8 cellular contexts compared by ENCODE assay signal in the genomic region with DNA sequence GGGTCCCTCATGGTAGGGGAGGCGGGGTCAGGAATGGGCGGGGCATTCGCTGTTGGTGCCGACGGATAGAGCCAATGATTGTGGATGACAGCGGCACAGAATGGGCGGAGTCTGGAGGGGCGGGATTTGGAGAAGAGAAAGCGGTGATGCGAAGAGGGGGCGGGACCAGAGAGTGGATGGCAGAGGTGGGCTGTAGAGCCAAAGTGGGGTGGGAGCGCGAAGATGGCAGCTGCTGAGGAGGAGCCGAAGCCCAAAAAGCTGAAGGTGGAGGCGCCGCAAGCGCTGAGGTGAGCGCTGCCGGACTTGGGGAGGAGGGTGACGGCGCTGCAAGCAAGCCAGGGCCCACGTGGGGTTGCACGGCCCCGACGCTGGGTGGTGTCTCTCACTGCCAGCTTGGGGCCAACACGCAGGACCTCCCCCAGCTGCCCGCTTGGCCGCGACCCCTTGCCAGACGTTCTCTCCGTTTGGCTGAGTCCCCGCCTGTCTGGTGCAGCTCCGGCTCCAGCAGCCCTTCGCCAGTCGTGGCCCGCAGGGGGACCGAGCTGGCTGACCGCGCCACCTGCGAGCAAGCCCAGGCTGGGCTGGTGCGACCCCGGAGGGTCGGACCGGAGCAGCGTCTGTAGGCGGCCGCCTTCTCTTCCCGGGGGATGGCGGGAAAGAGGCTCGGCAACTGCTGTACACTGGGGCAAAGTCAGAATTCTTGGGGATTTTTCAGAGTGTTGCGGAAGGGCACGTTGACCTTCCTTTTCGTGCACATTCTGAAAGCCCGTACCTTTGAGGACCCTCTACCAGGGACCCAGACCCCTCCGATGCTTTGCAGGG. TPM values are rescaled to one million over a fixed set of nuclear protein-coding genes. Genes with fewer than 3 reads are reported as not detected.
DNase-seq lines count a peak whose midpoint lies in the region; ATAC-seq and TF ChIP-seq lines count a peak whose summit lies in the region.

A gene (plus strand): TSS at position 165 of the 822 bp plus-strand sequence. CDS start 58 bp downstream, at position 223.

- no peaks in the 10 kb centered on the region for H3K9me3 Mint-ChIP-seq in activated naive CD4-positive, alpha-beta T cell treated with anti-CD3 and anti-CD28 coated beads, Interleukin-2, amount 50 U/mL, for 24 hours

- peak; percentile 90 for ATAC-seq in SK-N-SH treated with all-trans-retinoic acid at 6 μM for 48 hours

- H3K36me3 Mint-ChIP-seq in activated naive CD4-positive, alpha-beta T cell treated with anti-CD3 and anti-CD28 coated beads, Interleukin-2, amount 50 U/mL, for 24 hours: peaks cover 2% of the 10 kb centered on the region

- 0 to 1% methylated on average over 34 to 49 of the region's 55 CpGs for WGBS in thyroid gland, 2 donors

- peak; percentile 99 for DNase-seq in GM03348 (ENCODE audit: low spot score)
- DNase-seq in H7: peak; percentile 96
- DNase-seq in MG63: peak; percentile 96
- DNase-seq in glomerular endothelial cell (ENCODE audit: extremely low read depth, low read depth, low spot score): peak; percentile 98
- peak; percentile 97 for DNase-seq in osteoblast (ENCODE audit: insufficient read length, low spot score, missing footprints)
- peak; percentile 100 for DNase-seq in thyroid gland

- no peaks in the 10 kb centered on the region for H3K9me3 ChIP-seq in MG63
- no peaks in the 10 kb centered on the region for H3K9me3 ChIP-seq in osteoblast (ENCODE audit: low read depth, low read length)
- H3K9me3 ChIP-seq in thyroid gland: no peaks in the 10 kb centered on the region

- peaks cover 14% of the 10 kb centered on the region for H3K4me1 ChIP-seq in osteoblast (ENCODE audit: insufficient read depth, low read length)
- peaks cover 31 to 42% of the 10 kb centered on the region in 2 donors for H3K4me1 ChIP-seq in thyroid gland

- H3K36me3 ChIP-seq in H7 (replicated peaks; ENCODE audit: control insufficient read depth, insufficient read depth, low read length) (no peaks in the 10 kb centered on the region; the same call in 1 of the 2 replicates), MG63 (peaks cover 10% of the 10 kb centered on the region), osteoblast (ENCODE audit: insufficient read depth, low read length) (no peaks in the 10 kb centered on the region), thyroid gland (no peaks in the 10 kb centered on the region)

- peak in 1 of 2 donors; percentile 86 for TF ChIP-seq POLR2A in thyroid gland (IDR thresholded peaks at IDR 0.05)

- no peaks in the 10 kb centered on the region for H3K27me3 ChIP-seq in H7 (ENCODE audit: control insufficient read depth, insufficient read depth, low read length)
- no peaks in the 10 kb centered on the region for H3K27me3 ChIP-seq in MG63
- no peaks in the 10 kb centered on the region for H3K27me3 ChIP-seq in osteoblast (ENCODE audit: insufficient read depth, low read length)
- no peaks in the 10 kb centered on the region for H3K27me3 ChIP-seq in thyroid gland

- H3K27ac ChIP-seq in osteoblast (ENCODE audit: low read depth, low read length) (peak within 1 kb of the TSS; percentile 99), thyroid gland (peak within 1 kb of the TSS; percentile 66 to 89 (median 87))

- H3K4me3 ChIP-seq in H7 (ENCODE audit: insufficient read depth, low read depth, low read length) (peak within 1 kb of the TSS; percentile 99), MG63 (peak within 1 kb of the TSS; percentile 74), osteoblast (ENCODE audit: insufficient read depth, low read length) (peak within 1 kb of the TSS; percentile 98), thyroid gland (replicated peaks in 1 of 3) (peak within 1 kb of the TSS; percentile 83 to 90 (median 88))

- peaks cover 51% of the 10 kb centered on the region for H3K79me2 ChIP-seq in osteoblast (ENCODE audit: insufficient read depth, low read length)

- H3K4me1 Mint-ChIP-seq in activated naive CD4-positive, alpha-beta T cell treated with anti-CD3 and anti-CD28 coated beads, Interleukin-2, amount 50 U/mL, for 24 hours: peaks cover 40% of the 10 kb centered on the region

- no peaks in the 10 kb centered on the region for H3K27me3 Mint-ChIP-seq in activated naive CD4-positive, alpha-beta T cell treated with anti-CD3 and anti-CD28 coated beads, Interleukin-2, amount 50 U/mL, for 24 hours

- peaks cover 14% of the 10 kb centered on the region for H4K20me1 ChIP-seq in osteoblast (ENCODE audit: insufficient read depth, low read length)

- intact Hi-C loops in thyroid gland (cut with DNase I): no loop called here

- H3K4me2 ChIP-seq in osteoblast (ENCODE audit: insufficient read depth, low read length): peak within 1 kb of the TSS; percentile 92

- peak within 1 kb of the TSS; percentile 83 for H3K27ac Mint-ChIP-seq in activated naive CD4-positive, alpha-beta T cell treated with anti-CD3 and anti-CD28 coated beads, Interleukin-2, amount 50 U/mL, for 24 hours

- H3K4me3 Mint-ChIP-seq in activated naive CD4-positive, alpha-beta T cell treated with anti-CD3 and anti-CD28 coated beads, Interleukin-2, amount 50 U/mL, for 24 hours: no peak within 1 kb of the TSS

- TF ChIP-seq CTCF in osteoblast (IDR thresholded peaks at IDR 0.05; ENCODE audit: extremely low read depth, low read depth, low read length) (no peak), thyroid gland (IDR thresholded peaks at IDR 0.05) (peak in 3 of 6 experiments; percentile 17 to 52 (median 18))

- peak within 1 kb of the TSS; percentile 96 for H2AFZ ChIP-seq in osteoblast (ENCODE audit: low read length)

TF ChIP-seq in SK-N-SH treated with all-trans-retinoic acid at 6 μM for 48 hours, 23 proteins besides CTCF, POLR2A, EP300 and RAD21 (continues in another document):
- TF ChIP-seq ZNF8 (CRISPR knock-in tag; IDR thresholded peaks at IDR 0.05) (no peak), TCF4 (CRISPR knock-in tag; IDR thresholded peaks at IDR 0.05; ENCODE audit: borderline replicate concordance) (0 out of 2 replicates have a peak, but pooled peaks have one; percentile 22), GLIS3 (CRISPR knock-in tag; IDR thresholded peaks at IDR 0.05) (0 out of 2 replicates have a peak, but pooled peaks have one; percentile 19), ARNTL (CRISPR knock-in tag; IDR thresholded peaks at IDR 0.05; ENCODE audit: borderline replicate concordance, low read depth) (no peak), ZNF70 (CRISPR knock-in tag; IDR thresholded peaks at IDR 0.05) (no peak), RARB (CRISPR knock-in tag; IDR thresholded peaks at IDR 0.05) (no peak), ZNF565 (CRISPR knock-in tag; conservative IDR thresholded peaks at IDR 0.05; ENCODE audit: low read depth) (no peak), SNAI2 (CRISPR knock-in tag; IDR thresholded peaks at IDR 0.05) (no peak), ZC3H10 (CRISPR knock-in tag; IDR thresholded peaks at IDR 0.05) (no peak), ZFP30 (CRISPR knock-in tag; IDR thresholded peaks at IDR 0.05) (0 out of 2 replicates have a peak, but pooled peaks have one; percentile 16)
- TF ChIP-seq, protein P1, sequence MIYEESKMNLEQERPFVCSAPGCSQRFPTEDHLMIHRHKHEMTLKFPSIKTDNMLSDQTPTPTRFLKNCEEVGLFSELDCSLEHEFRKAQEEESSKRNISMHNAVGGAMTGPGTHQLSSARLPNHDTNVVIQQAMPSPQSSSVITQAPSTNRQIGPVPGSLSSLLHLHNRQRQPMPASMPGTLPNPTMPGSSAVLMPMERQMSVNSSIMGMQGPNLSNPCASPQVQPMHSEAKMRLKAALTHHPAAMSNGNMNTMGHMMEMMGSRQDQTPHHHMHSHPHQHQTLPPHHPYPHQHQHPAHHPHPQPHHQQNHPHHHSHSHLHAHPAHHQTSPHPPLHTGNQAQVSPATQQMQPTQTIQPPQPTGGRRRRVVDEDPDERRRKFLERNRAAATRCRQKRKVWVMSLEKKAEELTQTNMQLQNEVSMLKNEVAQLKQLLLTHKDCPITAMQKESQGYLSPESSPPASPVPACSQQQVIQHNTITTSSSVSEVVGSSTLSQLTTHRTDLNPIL (CRISPR knock-in tag; IDR thresholded peaks at IDR 0.05; ENCODE audit: low read depth): no peak
- TF ChIP-seq, protein P2, sequence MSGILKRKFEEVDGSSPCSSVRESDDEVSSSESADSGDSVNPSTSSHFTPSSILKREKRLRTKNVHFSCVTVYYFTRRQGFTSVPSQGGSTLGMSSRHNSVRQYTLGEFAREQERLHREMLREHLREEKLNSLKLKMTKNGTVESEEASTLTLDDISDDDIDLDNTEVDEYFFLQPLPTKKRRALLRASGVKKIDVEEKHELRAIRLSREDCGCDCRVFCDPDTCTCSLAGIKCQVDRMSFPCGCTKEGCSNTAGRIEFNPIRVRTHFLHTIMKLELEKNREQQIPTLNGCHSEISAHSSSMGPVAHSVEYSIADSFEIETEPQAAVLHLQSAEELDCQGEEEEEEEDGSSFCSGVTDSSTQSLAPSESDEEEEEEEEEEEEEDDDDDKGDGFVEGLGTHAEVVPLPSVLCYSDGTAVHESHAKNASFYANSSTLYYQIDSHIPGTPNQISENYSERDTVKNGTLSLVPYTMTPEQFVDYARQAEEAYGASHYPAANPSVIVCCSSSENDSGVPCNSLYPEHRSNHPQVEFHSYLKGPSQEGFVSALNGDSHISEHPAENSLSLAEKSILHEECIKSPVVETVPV (CRISPR knock-in tag; IDR thresholded peaks at IDR 0.05): no peak

RNA-seq across cellular contexts. Expression of the gene that starts here (rescaled TPM):
- total RNA-seq in H7 (2014; rRNA removed; shearing (Covaris generic)): 20.1 and 28.0 TPM in 2 replicates
- 18.1 and 26.5 TPM in 2 replicates for total RNA-seq in MG63 (2014; rRNA removed; shearing (Covaris generic); ENCODE audit: low replicate concordance)
- total RNA-seq in glomerular endothelial cell (23.9 and 31.1 TPM in 2 replicates), osteoblast (34.0 and 46.3 TPM in 2 replicates), thyroid gland (10 to 100 TPM; 62.1 to 84.7 (median 74.4) TPM)

Comparison
In these comparisons a context has a peak if more than half of its experiments do, and no peak if none do; other contexts are left out.
1. Peak in every context shown above with its lines: DNase-seq, ATAC-seq, H3K4me3 ChIP-seq and H3K27ac ChIP-seq.